Comparison of ENCODE assay signal across 16 cellular contexts in genomic region chr11:64642418-64642735, GRCh38. TPM values are rescaled to one million over a fixed set of nuclear protein-coding genes. Genes with fewer than 3 reads are reported as not detected.
DNase-seq lines count a peak whose midpoint lies in the region; ATAC-seq and TF ChIP-seq lines count a peak whose summit lies in the region.
"Had no signal": no experiment of that assay in that cellular context is flagged by ENCODE, and none has a peak within 500 bp of the region (broad histone marks: within the 10 kb centered on the region; RNA-seq: fewer than 3 reads in every experiment).

No MANE protein-coding gene starts in this region.

- ATAC-seq in GM23338 = no peak
- no peak for ATAC-seq in GM21381 (IDR thresholded peaks at IDR 0.05; ENCODE audit: unreplicated experiment)
- no peak for ATAC-seq in GM19023 (IDR thresholded peaks at IDR 0.05; ENCODE audit: unreplicated experiment)

- no peak for TF ChIP-seq EP300 in sigmoid colon (IDR thresholded peaks at IDR 0.05)

- 1% methylated on average over 30 of the region's 30 CpGs for WGBS in sigmoid colon, 2 donors
- 4 to 9% methylated on average over 11 to 29 of the region's 30 CpGs for WGBS in thyroid gland, 2 donors

- H3K27me3 Mint-ChIP-seq in GM23338 (ENCODE audit: insufficient read depth, low read depth, poor library complexity) = peaks cover 24% of the 10 kb centered on the region

- no peak overlapping the region for H2AFZ ChIP-seq in GM23338

- H3K27ac ChIP-seq in GM23338 (ENCODE audit: low read depth) (no peak overlapping the region), sigmoid colon (peak overlapping the region in 3 of 4 donors; percentile 62 to 76 (median 67)), thyroid gland (no peak overlapping the region)
- H3K27ac ChIP-seq: C4-2B, pancreas had no signal

- H4K20me1 ChIP-seq in GM23338 (replicated peaks; ENCODE audit: insufficient read depth) = no peaks in the 10 kb centered on the region; the same call in 1 of the 2 replicates

- H3K27me3 ChIP-seq in GM23338 (ENCODE audit: insufficient read depth) (peaks cover 78% of the 10 kb centered on the region), iPS-15b (ENCODE audit: control insufficient read depth, insufficient read depth, low read length) (peaks cover 82% of the 10 kb centered on the region), sigmoid colon (peaks cover 0 to 29% (median 5%) of the 10 kb centered on the region in 3 donors), thyroid gland (peaks cover 4% of the 10 kb centered on the region)
- H3K27me3 ChIP-seq: pancreas had no signal

- H3K79me2 ChIP-seq in GM23338 (replicated peaks; ENCODE audit: insufficient read depth) = no peaks in the 10 kb centered on the region

- H3K36me3 Mint-ChIP-seq in GM23338 (ENCODE audit: low read depth) = no peaks in the 10 kb centered on the region
- H3K36me3 Mint-ChIP-seq: mesothelial cell of epicardium had no signal

- no peak overlapping the region for H3K4me3 Mint-ChIP-seq in GM23338
- H3K4me3 Mint-ChIP-seq: central memory CD8-positive, alpha-beta T cell; stimulated activated naive CD8-positive, alpha-beta T cell treated with anti-CD3 and anti-CD28 coated beads, Interleukin-15, amount 100 ng/mL, for 72 hours had no signal

- H3K4me1 Mint-ChIP-seq in GM23338 = peaks cover 32% of the 10 kb centered on the region
- H3K4me1 Mint-ChIP-seq: central memory CD8-positive, alpha-beta T cell; stimulated activated naive CD8-positive, alpha-beta T cell treated with anti-CD3 and anti-CD28 coated beads, Interleukin-15, amount 100 ng/mL, for 72 hours had no signal

- no peaks in the 10 kb centered on the region for H3K9me2 ChIP-seq in GM23338 (ENCODE audit: insufficient read depth)

- H3K9me3 ChIP-seq in iPS-15b (ENCODE audit: control insufficient read depth, insufficient read depth, low read length) = no peaks in the 10 kb centered on the region
- no peaks in the 10 kb centered on the region for H3K9me3 ChIP-seq in sigmoid colon
- no peaks in the 10 kb centered on the region for H3K9me3 ChIP-seq in thyroid gland
- H3K9me3 ChIP-seq: pancreas had no signal

- H3K4me1 ChIP-seq in GM23338 (ENCODE audit: insufficient read depth) (peaks cover 25% of the 10 kb centered on the region), iPS-15b (ENCODE audit: control insufficient read depth, insufficient read depth, low read length) (peaks cover 15% of the 10 kb centered on the region), sigmoid colon (peaks cover 0 to 47% (median 39%) of the 10 kb centered on the region in 4 donors), thyroid gland (peaks cover 0 to 26% of the 10 kb centered on the region in 2 donors)
- H3K4me1 ChIP-seq: pancreas had no signal

- no peak overlapping the region for H3K9ac ChIP-seq in iPS-15b (ENCODE audit: low read depth, low read length)

- 0 out of 2 replicates have a peak, but pooled peaks cover 3% of the 10 kb centered on the region for H3F3A ChIP-seq in GM23338 (replicated peaks; ENCODE audit: low read depth)

- DNase-seq in GM23338 (ENCODE audit: low spot score) (no peak), NCI-H69 (lab: John Stamatoyannopoulos, UW) (peak; percentile 19), sigmoid colon (no peak), thyroid gland (no peak)
- DNase-seq: activated T-cell treated with anti-CD3 and anti-CD28 coated beads, Interleukin-2, amount 50 U/mL, for 48 hours; endodermal cell; NCI-H1092; pancreas; stimulated activated naive CD8-positive, alpha-beta T cell treated with anti-CD3 and anti-CD28 coated beads, Interleukin-15, amount 100 ng/mL, for 72 hours had no signal

- H3K36me3 ChIP-seq in GM23338 (ENCODE audit: insufficient read depth) = no peaks in the 10 kb centered on the region
- no peaks in the 10 kb centered on the region for H3K36me3 ChIP-seq in iPS-15b (ENCODE audit: control insufficient read depth, insufficient read depth, low read length)
- no peaks in the 10 kb centered on the region for H3K36me3 ChIP-seq in sigmoid colon
- no peaks in the 10 kb centered on the region for H3K36me3 ChIP-seq in thyroid gland
- H3K36me3 ChIP-seq: pancreas had no signal

- intact Hi-C loops in sigmoid colon (cut with DNase I) (loop anchor here (2.0 kb wide), 1 partner anchor 34 kb away; no protein-coding TSS in a partner anchor), thyroid gland (cut with DNase I) (no loop called here)

- no peaks in the 10 kb centered on the region for H3K9me3 Mint-ChIP-seq in GM23338
- H3K9me3 Mint-ChIP-seq: central memory CD8-positive, alpha-beta T cell; endodermal cell; mesothelial cell of epicardium; stimulated activated naive CD8-positive, alpha-beta T cell treated with anti-CD3 and anti-CD28 coated beads, Interleukin-15, amount 100 ng/mL, for 72 hours had no signal

- TF ChIP-seq CTCF in GM23338 (conservative IDR thresholded peaks at IDR 0.05; ENCODE audit: low read depth in 2 of 2) (no peak), sigmoid colon (IDR thresholded peaks at IDR 0.05) (no peak), thyroid gland (IDR thresholded peaks at IDR 0.05) (no peak)

- H3K27ac Mint-ChIP-seq in GM23338 = no peak overlapping the region
- H3K27ac Mint-ChIP-seq: endodermal cell; mesothelial cell of epicardium; stimulated activated naive CD8-positive, alpha-beta T cell treated with anti-CD3 and anti-CD28 coated beads, Interleukin-15, amount 100 ng/mL, for 72 hours had no signal

- H3K4me3 ChIP-seq in GM23338 = peak overlapping the region; percentile 77
- H3K4me3 ChIP-seq in iPS-15b (ENCODE audit: low read depth, low read length) = peak overlapping the region; percentile 45
- H3K4me3 ChIP-seq in sigmoid colon = peak overlapping the region; percentile 60 to 76 (median 67)
- H3K4me3 ChIP-seq in thyroid gland (replicated peaks in 1 of 3) = no peak overlapping the region

- no peak for TF ChIP-seq POLR2A in sigmoid colon (IDR thresholded peaks at IDR 0.05)
- no peak for TF ChIP-seq POLR2A in thyroid gland (IDR thresholded peaks at IDR 0.05)

- H3K4me2 ChIP-seq in GM23338 = peak overlapping the region; percentile 86

TF ChIP-seq in GM23338, 12 proteins besides CTCF, POLR2A, EP300 and RAD21:
- TF ChIP-seq, protein P1, sequence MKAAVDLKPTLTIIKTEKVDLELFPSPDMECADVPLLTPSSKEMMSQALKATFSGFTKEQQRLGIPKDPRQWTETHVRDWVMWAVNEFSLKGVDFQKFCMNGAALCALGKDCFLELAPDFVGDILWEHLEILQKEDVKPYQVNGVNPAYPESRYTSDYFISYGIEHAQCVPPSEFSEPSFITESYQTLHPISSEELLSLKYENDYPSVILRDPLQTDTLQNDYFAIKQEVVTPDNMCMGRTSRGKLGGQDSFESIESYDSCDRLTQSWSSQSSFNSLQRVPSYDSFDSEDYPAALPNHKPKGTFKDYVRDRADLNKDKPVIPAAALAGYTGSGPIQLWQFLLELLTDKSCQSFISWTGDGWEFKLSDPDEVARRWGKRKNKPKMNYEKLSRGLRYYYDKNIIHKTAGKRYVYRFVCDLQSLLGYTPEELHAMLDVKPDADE (IDR thresholded peaks at IDR 0.05) = no peak
- TF ChIP-seq ZNF331 (CRISPR knock-in tag; IDR thresholded peaks at IDR 0.05; ENCODE audit: low read depth) = no peak
- TF ChIP-seq EZH2phosphoT487 (IDR thresholded peaks at IDR 0.05; ENCODE audit: unreplicated experiment) = peak; percentile 57
- peak; percentile 29 for TF ChIP-seq EZH2 (IDR thresholded peaks at IDR 0.05; ENCODE audit: low read depth, unreplicated experiment)

RNA-seq across cellular contexts. Expression of gene SLC22A12, which starts 51.4 kb away (rescaled TPM):
- total RNA-seq in GM23338 (2014; rRNA removed; shearing (Covaris generic)) = not detected in 2 replicates
- not detected in 2 replicates for polyA plus RNA-seq in GM23338 (2016; fragmentation: Nextera tagmentation; extraction: Ambion mirVana)
- total RNA-seq in sigmoid colon = not detected
- polyA plus RNA-seq in sigmoid colon = not detected
- not detected for total RNA-seq in thyroid gland
- total RNA-seq: endodermal cell, mesothelial cell of epicardium, pancreas, SK-MEL-5 had no signal
- polyA plus RNA-seq: pancreas had no signal

Comparison
In these comparisons a context has a peak if more than half of its experiments do, and no peak if none do; other contexts are left out.
1. H3K27ac ChIP-seq: peak in sigmoid colon (3 of 4); none in GM23338 (single experiment) and thyroid gland (0 of 3).
2. H3K4me3 ChIP-seq: peak in GM23338 (single experiment), iPS-15b (single experiment) and sigmoid colon (4 of 4); none in thyroid gland (0 of 3).